Comparison of ENCODE assay signal across 9 cellular contexts in the genomic region with DNA sequence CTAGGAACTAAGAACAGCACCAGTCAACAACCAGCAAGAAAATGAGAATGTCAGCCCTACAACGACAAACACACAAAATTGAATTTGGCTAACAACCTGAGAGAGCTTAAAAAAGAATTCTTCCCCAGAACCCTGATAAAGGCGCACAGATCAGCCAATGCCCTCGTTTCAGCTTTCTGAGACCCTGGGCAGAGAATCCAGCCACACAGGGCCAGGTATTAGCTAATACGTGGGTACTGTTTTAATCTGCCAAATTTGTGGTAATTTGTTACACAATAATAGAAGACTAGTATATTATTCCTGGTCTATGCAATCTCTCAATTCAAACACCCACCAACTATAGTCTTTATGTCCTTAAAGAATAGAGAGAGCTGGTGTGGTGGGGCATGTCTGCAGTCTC.
"Had no signal": no experiment of that assay in that cellular context is flagged by ENCODE, and none has a peak within 500 bp of the region (broad histone marks: within the 10 kb centered on the region; RNA-seq: fewer than 3 reads in every experiment).

No MANE protein-coding gene starts in this region.

- DNase-seq: GM23248, GOT3, H7, HFFc6, IMR-90 had no signal

- H3K27ac ChIP-seq: GM23248, HL-60 had no signal

- H3K4me3 ChIP-seq: GM23248, HAP-1, K562 had no signal

- H3K9me3 Mint-ChIP-seq: HFFc6 had no signal

- H3K4me3 Mint-ChIP-seq: HFFc6 had no signal

- H3K9ac ChIP-seq: GM23248 had no signal

- H3K9me3 ChIP-seq: HAP-1 had no signal

- H3K36me3 ChIP-seq: HAP-1 had no signal

- ATAC-seq: HCT116, K562 had no signal
